9 cellular contexts compared by ENCODE assay signal in genomic region chr21:45471229-45472052, GRCh38.
DNase-seq lines count a peak whose midpoint lies in the region; ATAC-seq, FAIRE-seq and TF ChIP-seq lines count a peak whose summit lies in the region.
"Had no signal": no experiment of that assay in that cellular context is flagged by ENCODE, and none has a peak within 500 bp of the region (broad histone marks: within the 10 kb centered on the region; RNA-seq: fewer than 3 reads in every experiment).

No MANE protein-coding gene starts in this region.

- H3K4me1 ChIP-seq in testis, result peaks cover 25% of the 10 kb centered on the region

- no peak for TF ChIP-seq POLR2A in testis (IDR thresholded peaks at IDR 0.05)

- H3K36me3 ChIP-seq in testis (ENCODE audit: low read depth, missing control alignments), result no peaks in the 10 kb centered on the region

- ATAC-seq in left lobe of liver (peak; percentile 32), GM18873 (IDR thresholded peaks at IDR 0.05; ENCODE audit: low FRiP score, unreplicated experiment) (no peak), HG02571 (IDR thresholded peaks at IDR 0.05; ENCODE audit: unreplicated experiment) (no peak), GM18498 (IDR thresholded peaks at IDR 0.05; ENCODE audit: unreplicated experiment) (no peak)

- no peaks in the 10 kb centered on the region for H3K27me3 ChIP-seq in testis

- intact Hi-C loops in testis (cut with DNase I; ENCODE audit: low total_unique reads), result no loop called here

- peak; percentile 48 for DNase-seq in HTR-8/SVneo (ENCODE audit: insufficient read length, low spot score)
- DNase-seq in brain pericyte (ENCODE audit: low read depth, low spot score), result peak; percentile 92
- DNase-seq in left lobe of liver (ENCODE audit: low spot score), result peak; percentile 81
- peak; percentile 62 for DNase-seq in testis
- no peak for DNase-seq in NCI-H1092 (lab: John Stamatoyannopoulos, UW)

- WGBS in testis, 2 donors, result 55 to 68% methylated on average over 18 to 26 of the region's 26 CpGs

- FAIRE-seq in HTR-8/SVneo (lab: Jason Lieb, UNC), result peak; percentile 20

- no peak for TF ChIP-seq CTCF in testis (IDR thresholded peaks at IDR 0.05)

- no peaks in the 10 kb centered on the region for H3K9me3 ChIP-seq in testis

- no peak overlapping the region for H3K4me3 ChIP-seq in testis

- H3K27ac ChIP-seq in testis, result peak overlapping the region; percentile 58 to 77
- H3K27ac ChIP-seq: HL-60 had no signal
